Comparison of ENCODE assay signal across 1 cellular context in genomic region chr5:135116146-135116545, GRCh38.
A peak's percentile ranks its signal among the peaks of the same experiment; 100 is the strongest.
TF ChIP-seq lines count a peak whose summit lies in the region.

No MANE protein-coding gene starts in this region.

TF ChIP-seq in HepG2, 621 proteins besides CTCF, POLR2A, EP300 and RAD21:
- TF ChIP-seq PATZ1 (CRISPR knock-in tag; IDR thresholded peaks at IDR 0.05), result 0 out of 2 replicates have a peak, but pooled peaks have one; percentile 39
- TF ChIP-seq FOXA1 (IDR thresholded peaks at IDR 0.05), result no peak
- TF ChIP-seq FOXA1 (CRISPR knock-in tag; IDR thresholded peaks at IDR 0.05), result peak; percentile 75
- peak; percentile 36; the same call in 1 of the 2 replicates for TF ChIP-seq MAX (IDR thresholded peaks at IDR 0.05)
- 0 out of 2 replicates have a peak, but pooled peaks have one; percentile 18 for TF ChIP-seq ZFX (CRISPR knock-in tag; IDR thresholded peaks at IDR 0.05; ENCODE audit: low read depth)
- TF ChIP-seq SRSF1 (optimal IDR thresholded peaks at IDR 0.05; ENCODE audit: low read depth, low read length), result no peak
- peak; percentile 23 for TF ChIP-seq TEAD3 (CRISPR knock-in tag; optimal IDR thresholded peaks at IDR 0.05; ENCODE audit: borderline replicate concordance)
- TF ChIP-seq ZNF414 (CRISPR knock-in tag; IDR thresholded peaks at IDR 0.05), result no peak
- 0 out of 2 replicates have a peak, but pooled peaks have one; percentile 18 for TF ChIP-seq ZNF687 (CRISPR knock-in tag; IDR thresholded peaks at IDR 0.05)
- no peak for TF ChIP-seq TEAD2 (CRISPR knock-in tag; IDR thresholded peaks at IDR 0.05)
- TF ChIP-seq FOXA3 (CRISPR knock-in tag; IDR thresholded peaks at IDR 0.05), result peak; percentile 67
- no peak for TF ChIP-seq ZNF550 (CRISPR knock-in tag; IDR thresholded peaks at IDR 0.05; ENCODE audit: borderline replicate concordance)
